Comparison of ENCODE assay signal across 19 cellular contexts in the genomic region with DNA sequence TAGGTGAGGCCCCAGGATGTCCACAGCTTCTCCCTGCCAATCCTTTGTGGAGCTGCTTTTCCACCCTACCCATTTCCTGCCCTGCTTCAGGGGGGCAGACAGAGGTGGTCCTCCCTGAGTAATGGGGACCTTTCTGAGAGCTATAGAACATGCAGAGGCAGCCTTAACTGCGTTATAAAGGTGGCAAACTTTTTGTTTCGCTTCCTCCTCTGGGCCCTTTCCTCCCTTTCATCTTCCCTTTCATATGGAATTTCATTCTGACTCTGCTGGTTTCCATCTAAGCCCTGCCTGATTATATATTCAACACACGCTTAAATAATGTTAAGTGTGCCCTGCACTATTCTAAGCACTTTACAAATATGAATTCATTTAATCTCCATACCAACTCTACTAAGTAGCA.
DNase-seq lines count a peak whose midpoint lies in the region; ATAC-seq and TF ChIP-seq lines count a peak whose summit lies in the region.
"Had no signal": no experiment of that assay in that cellular context is flagged by ENCODE, and none has a peak within 500 bp of the region (broad histone marks: within the 10 kb centered on the region; RNA-seq: fewer than 3 reads in every experiment).

No MANE protein-coding gene starts in this region.

- no peaks in the 10 kb centered on the region for H3K4me1 ChIP-seq in stomach

- ATAC-seq in GM18907 (IDR thresholded peaks at IDR 0.05; ENCODE audit: unreplicated experiment) (peak; percentile 54), GM21717 (IDR thresholded peaks at IDR 0.05; ENCODE audit: unreplicated experiment) (peak; percentile 83), HG03378 (IDR thresholded peaks at IDR 0.05; ENCODE audit: unreplicated experiment) (peak; percentile 78), HG03457 (IDR thresholded peaks at IDR 0.05; ENCODE audit: unreplicated experiment) (no peak)
- ATAC-seq: activated T-cell treated with anti-CD3 and anti-CD28 coated beads, Interleukin-2, amount 50 U/mL, for 4 hours had no signal

- H3K36me3 ChIP-seq in H7 (replicated peaks; ENCODE audit: control insufficient read depth, insufficient read depth, low read length), result no peaks in the 10 kb centered on the region
- no peaks in the 10 kb centered on the region for H3K36me3 ChIP-seq in stomach
- H3K36me3 ChIP-seq: neutrophil, thyroid gland had no signal

- TF ChIP-seq POLR2A in stomach (IDR thresholded peaks at IDR 0.05), result no peak

- POLR2A ChIA-PET in GM10248 (lab: Yijun Ruan, JAX), result no interaction called here

- intact Hi-C loops in stomach (cut with DNase I; ENCODE audit: low total_unique reads), result no loop called here

- TF ChIP-seq CTCF in GM10248 (IDR thresholded peaks at IDR 0.05; ENCODE audit: control extremely low read depth, extremely low read depth, low read depth, missing control alignments) (no peak), stomach (IDR thresholded peaks at IDR 0.05) (no peak)

- no peak for TF ChIP-seq EP300 in stomach (IDR thresholded peaks at IDR 0.05)

- H3K9me3 ChIP-seq in stomach, result no peaks in the 10 kb centered on the region
- H3K9me3 ChIP-seq: neutrophil, thyroid gland had no signal

- no peaks in the 10 kb centered on the region; the same call in 1 of the 2 replicates for H3K27me3 ChIP-seq in H7 (ENCODE audit: control insufficient read depth, insufficient read depth, low read length)
- H3K27me3 ChIP-seq in stomach, result no peaks in the 10 kb centered on the region
- H3K27me3 ChIP-seq: thyroid gland had no signal

- no peak overlapping the region for H3K4me3 ChIP-seq in H7 (ENCODE audit: insufficient read depth, low read depth, low read length)
- H3K4me3 ChIP-seq in stomach, result no peak overlapping the region
- H3K4me3 ChIP-seq: thyroid gland had no signal

- no peak overlapping the region for H3K27ac ChIP-seq in stomach
- H3K27ac ChIP-seq: C4-2B, HL-60, neutrophil had no signal

- DNase-seq in GM10248 (ENCODE audit: extremely low spot score) (peak; percentile 42), H7 (no peak), SIG-M5 treated with dmso at 0.1 percent for 504 hours (lab: John Stamatoyannopoulos, UW; ENCODE audit: unreplicated experiment) (no peak), stomach (no peak)
- DNase-seq: activated CD4-positive, alpha-beta T cell treated with anti-CD3 and anti-CD28 coated beads, Interleukin-2, amount 50 U/mL, for 48 hours; activated naive CD8-positive, alpha-beta T cell treated with anti-CD3 and anti-CD28 coated beads for 36 hours; activated T-cell treated with anti-CD3 and anti-CD28 coated beads, Interleukin-2, amount 50 U/mL, for 4 hours; hippocampal formation; KG1; NCI-H1092 treated with DMSO at 0.1 percent for 48 hours; SW 1271 had no signal

- WGBS in stomach, 5 donors, result 78 to 91% (median 83%) methylated on average over 3 of the region's 3 CpGs

- CTCF ChIA-PET in GM10248 (lab: Yijun Ruan, JAX), result interaction anchor here (0.9 to 3.9 kb wide), 8 partner anchors 10 to 143 kb away, joined by 3 to 13 read pairs (median 5); no protein-coding TSS in a partner anchor
